9 cellular contexts compared by ENCODE assay signal in the genomic region with DNA sequence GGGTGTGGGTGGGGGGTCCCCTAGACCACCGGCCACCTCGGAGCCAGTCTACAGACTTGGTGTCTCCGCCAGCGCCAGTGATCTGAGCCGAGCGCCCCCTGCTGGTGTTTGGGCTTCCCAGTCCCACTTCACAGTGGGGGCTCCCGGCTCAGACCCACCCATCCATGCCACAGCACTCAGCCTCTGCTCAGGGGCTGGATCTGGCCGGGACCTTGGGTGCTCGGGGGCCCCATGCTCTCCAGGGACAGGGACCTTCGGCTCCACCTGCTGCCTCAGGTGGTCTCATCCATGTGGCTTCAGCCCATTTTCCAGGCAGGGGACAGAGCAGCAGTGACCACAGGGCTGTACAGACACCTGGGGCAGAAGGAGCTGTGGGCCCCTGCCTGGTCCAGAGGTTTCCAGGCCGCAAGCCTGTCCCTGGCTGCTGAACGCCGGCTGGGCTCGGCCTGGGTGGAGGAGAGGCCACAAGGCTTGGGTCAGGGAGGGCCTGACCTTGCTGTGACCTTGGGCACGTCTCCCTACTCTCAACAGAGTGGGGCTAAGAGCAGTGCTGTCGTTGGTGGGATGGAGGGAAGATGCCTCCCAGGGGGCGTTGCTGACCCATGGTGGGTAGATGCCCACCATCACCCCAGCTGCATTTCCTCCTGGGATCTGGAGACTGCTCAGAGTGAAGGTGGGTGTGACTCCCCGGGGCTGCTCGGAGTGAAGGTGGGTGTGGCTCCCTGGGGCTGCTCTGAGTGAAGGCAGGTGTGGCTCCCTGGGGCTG.
A peak's percentile ranks its signal among the peaks of the same experiment; 100 is the strongest.
DNase-seq lines count a peak whose midpoint lies in the region; ATAC-seq and TF ChIP-seq lines count a peak whose summit lies in the region.
"Had no signal": no experiment of that assay in that cellular context is flagged by ENCODE, and none has a peak within 500 bp of the region (broad histone marks: within the 10 kb centered on the region; RNA-seq: fewer than 3 reads in every experiment).

No MANE protein-coding gene starts in this region.

- DNase-seq in activated CD4-positive, alpha-beta T cell treated with anti-CD3 and anti-CD28 coated beads for 24 hours (ENCODE audit: low read depth in 2 of 2), result peak; percentile 11 to 33
- DNase-seq in activated CD4-positive, alpha-beta T cell treated with anti-CD3 and anti-CD28 coated beads for 1 hour, result no peak
- DNase-seq in WERI-Rb-1, result peak; percentile 88
- DNase-seq in hepatocyte (ENCODE audit: low spot score), result peak; percentile 48
- no peak for DNase-seq in stimulated activated naive B cell treated with anti-CD40 and anti-IgM and Interleukin-4, amounts not matched to agents 10 μg/mL and 1 μg/mL and 100 μg/mL, for 72 hours
- no peak for DNase-seq in cerebellar cortex (ENCODE audit: low spot score)

- H3K27ac ChIP-seq in WERI-Rb-1 (peak overlapping the region; percentile 96), hepatocyte (peak overlapping the region; percentile 91)

- peak overlapping the region; percentile 37 for H3K27ac Mint-ChIP-seq in stimulated activated naive B cell treated with anti-CD40 and anti-IgM and Interleukin-4, amounts not matched to agents 10 μg/mL and 1 μg/mL and 100 μg/mL, for 72 hours
- H3K27ac Mint-ChIP-seq: T-helper 1 cell treated with Interleukin-12 subunit alpha and Interleukin-12 subunit beta and Interleukin-4 antibody, amounts not matched to agents 30 μg/mL and 1 μg/mL, for 36 hours had no signal

- no peaks in the 10 kb centered on the region for H3K36me3 Mint-ChIP-seq in stimulated activated naive B cell treated with anti-CD40 and anti-IgM and Interleukin-4, amounts not matched to agents 10 μg/mL and 1 μg/mL and 100 μg/mL, for 72 hours

- no peak overlapping the region for H2AFZ ChIP-seq in hepatocyte

- no peaks in the 10 kb centered on the region for H4K20me1 ChIP-seq in hepatocyte (ENCODE audit: insufficient read depth, poor library complexity, severe bottlenecking)

- peak overlapping the region; percentile 70 for H3K4me2 ChIP-seq in hepatocyte

- no peak overlapping the region for H3K4me3 Mint-ChIP-seq in stimulated activated naive B cell treated with anti-CD40 and anti-IgM and Interleukin-4, amounts not matched to agents 10 μg/mL and 1 μg/mL and 100 μg/mL, for 72 hours
- H3K4me3 Mint-ChIP-seq: T-helper 1 cell treated with Interleukin-12 subunit alpha and Interleukin-12 subunit beta and Interleukin-4 antibody, amounts not matched to agents 30 μg/mL and 1 μg/mL, for 36 hours had no signal

- peak; percentile 83 for TF ChIP-seq CTCF in WERI-Rb-1 (IDR thresholded peaks at IDR 0.05; ENCODE audit: low read depth, low read length)
- TF ChIP-seq CTCF in hepatocyte (IDR thresholded peaks at IDR 0.05; ENCODE audit: poor library complexity), result peak; percentile 56

- peaks cover 46 to 62% of the 10 kb centered on the region in 2 donors for H3K27me3 Mint-ChIP-seq in stimulated activated naive B cell treated with anti-CD40 and anti-IgM and Interleukin-4, amounts not matched to agents 10 μg/mL and 1 μg/mL and 100 μg/mL, for 72 hours

- peaks cover 1 to 4% of the 10 kb centered on the region in 2 donors for H3K9me3 Mint-ChIP-seq in stimulated activated naive B cell treated with anti-CD40 and anti-IgM and Interleukin-4, amounts not matched to agents 10 μg/mL and 1 μg/mL and 100 μg/mL, for 72 hours

- H3K9me2 ChIP-seq in hepatocyte (replicated peaks; ENCODE audit: insufficient read depth), result no peaks in the 10 kb centered on the region

- ATAC-seq in stimulated activated naive B cell treated with anti-CD40 and anti-IgM and Interleukin-4, amounts not matched to agents 10 μg/mL and 1 μg/mL and 100 μg/mL, for 72 hours (replicated peaks), result no peak
- ATAC-seq in GM21381 (IDR thresholded peaks at IDR 0.05; ENCODE audit: unreplicated experiment) (no peak), HG03432 (IDR thresholded peaks at IDR 0.05; ENCODE audit: unreplicated experiment) (no peak)

- peaks cover 21 to 23% of the 10 kb centered on the region in 2 donors for H3K4me1 Mint-ChIP-seq in stimulated activated naive B cell treated with anti-CD40 and anti-IgM and Interleukin-4, amounts not matched to agents 10 μg/mL and 1 μg/mL and 100 μg/mL, for 72 hours

- WGBS in hepatocyte (ENCODE audit: low lambda C conversion rate, missing lambda C conversion rate), result 60% methylated on average over 19 of the region's 19 CpGs

- peaks cover 25% of the 10 kb centered on the region for H3K4me1 ChIP-seq in hepatocyte (ENCODE audit: insufficient read depth)

- no peaks in the 10 kb centered on the region for H3K79me2 ChIP-seq in hepatocyte

- H3K36me3 ChIP-seq in WERI-Rb-1, result no peaks in the 10 kb centered on the region; the same call in 1 of the 2 replicates
- H3K36me3 ChIP-seq in hepatocyte (replicated peaks; ENCODE audit: insufficient read depth, low read depth), result no peaks in the 10 kb centered on the region

- H3K4me3 ChIP-seq in WERI-Rb-1 (ENCODE audit: low read depth, low read length) (peak overlapping the region; percentile 47), hepatocyte (no peak overlapping the region)

- H3K27me3 ChIP-seq in WERI-Rb-1 (ENCODE audit: insufficient read depth, low read depth, severe bottlenecking) (no peaks in the 10 kb centered on the region), hepatocyte (no peaks in the 10 kb centered on the region)

- H3K9me3 ChIP-seq in WERI-Rb-1 (ENCODE audit: severe bottlenecking), result peaks cover 4% of the 10 kb centered on the region
- no peaks in the 10 kb centered on the region for H3K9me3 ChIP-seq in hepatocyte (ENCODE audit: low read depth)

Comparison
In these comparisons a context has a peak if more than half of its experiments do, and no peak if none do; other contexts are left out.
1. DNase-seq: peak in activated CD4-positive, alpha-beta T cell treated with anti-CD3 and anti-CD28 coated beads for 24 hours (2 of 2), WERI-Rb-1 (single experiment) and hepatocyte (single experiment); none in activated CD4-positive, alpha-beta T cell treated with anti-CD3 and anti-CD28 coated beads for 1 hour (single experiment), stimulated activated naive B cell treated with anti-CD40 and anti-IgM and Interleukin-4, amounts not matched to agents 10 μg/mL and 1 μg/mL and 100 μg/mL, for 72 hours (single experiment) and cerebellar cortex (single experiment).